Comparison of ENCODE assay signal across 18 cellular contexts in genomic region chr13:95552208-95552538, GRCh38. TPM values are rescaled to one million over a fixed set of nuclear protein-coding genes. Genes with fewer than 3 reads are reported as not detected.
DNase-seq lines count a peak whose midpoint lies in the region; ATAC-seq, FAIRE-seq and TF ChIP-seq lines count a peak whose summit lies in the region.
"Had no signal": no experiment of that assay in that cellular context is flagged by ENCODE, and none has a peak within 500 bp of the region (broad histone marks: within the 10 kb centered on the region; RNA-seq: fewer than 3 reads in every experiment).

No MANE protein-coding gene starts in this region.

- no peak overlapping the region for H4K91ac ChIP-seq in H9 (ENCODE audit: insufficient read length, low read depth, low read length)
- H4K91ac ChIP-seq in H1 (replicated peaks; ENCODE audit: insufficient read length, low read length): peak overlapping the region; percentile 36

- no peak overlapping the region for H4K5ac ChIP-seq in H9 (ENCODE audit: insufficient read length, low read depth, low read length)
- H4K5ac ChIP-seq in H1 (ENCODE audit: insufficient read length, low read depth, low read length): no peak overlapping the region

- 97% methylated on average over 6 of the region's 17 CpGs for whole genome bisulfite sequencing in A549 (ENCODE audit: missing lambda C conversion rate)
- no CpG with 5 or more reads among the region's 17 CpGs for WGBS in H9 (ENCODE audit: extremely low coverage, insufficient read length, low lambda C conversion rate)
- 26% methylated on average over 8 of the region's 17 CpGs; no CpG with 5 or more reads in 1 of the 2 experiments for WGBS in H1 (ENCODE audit: extremely low coverage in 1 of 2, insufficient coverage in 1 of 2, insufficient read length in 1 of 2, insufficient replicate concordance in 2 of 2, low coverage in 1 of 2, low lambda C conversion rate in 2 of 2, missing lambda C conversion rate in 1 of 2), 2 experiments

- H3K27me3 Mint-ChIP-seq in H9 (ENCODE audit: low read depth): peaks cover 28% of the 10 kb centered on the region

- H3K27me3 ChIP-seq in H9 (ENCODE audit: insufficient read depth, low read length) (no peaks in the 10 kb centered on the region), H1 (replicated peaks in 1 of 4; ENCODE audit: control insufficient read depth in 3 of 4, extremely low read depth in 1 of 4, insufficient read depth in 3 of 4, low read length in 3 of 4) (peaks cover 0 to 3% (median 1%) of the 10 kb centered on the region in 4 experiments; a peak in 5 of 7 replicates), neural cell (ENCODE audit: insufficient read depth, low read depth, low read length) (peaks cover 29% of the 10 kb centered on the region)

- H3K23ac ChIP-seq in H9 (ENCODE audit: insufficient read length, low read depth, low read length) (no peak overlapping the region), H1 (ENCODE audit: insufficient read length) (no peak overlapping the region)

- ATAC-seq in A549 (0 out of 6 replicates have a peak, but pooled peaks of 1 of the 2 experiments have one; percentile 43), HG03097 (IDR thresholded peaks at IDR 0.05; ENCODE audit: low FRiP score, unreplicated experiment) (no peak)
- ATAC-seq: sciatic nerve had no signal

- H4K20me1 ChIP-seq in H9 (ENCODE audit: control insufficient read depth, insufficient read depth, insufficient read length) (no peaks in the 10 kb centered on the region), H1 (replicated peaks in 1 of 2; ENCODE audit: control insufficient read depth in 1 of 2, insufficient read depth in 2 of 2, low read length in 2 of 2) (no peaks in the 10 kb centered on the region), neural cell (ENCODE audit: insufficient read depth) (no peaks in the 10 kb centered on the region)

- H3K9me3 Mint-ChIP-seq in H9: no peaks in the 10 kb centered on the region

- POLR2A ChIA-PET in A549 (lab: Yijun Ruan, JAX): no interaction called here
- POLR2A ChIA-PET in H1 (lab: Charles Lee; ENCODE audit: partially characterized antibody): no interaction called here

- H3K9me2 ChIP-seq in neural cell (ENCODE audit: insufficient read depth, low read length): no peaks in the 10 kb centered on the region

- no peak for FAIRE-seq in A549 (lab: Jason Lieb, UNC)
- FAIRE-seq in H1 (lab: Jason Lieb, UNC): no peak
- no peak for FAIRE-seq in GM12891 (lab: Jason Lieb, UNC)
- FAIRE-seq: D721Med, keratinocyte had no signal

- no peak overlapping the region for H3K27ac Mint-ChIP-seq in H9

- H2AFZ ChIP-seq in H9 (ENCODE audit: low read length) (no peak overlapping the region), H1 (ENCODE audit: low read length) (peak overlapping the region; percentile 100), neural cell (ENCODE audit: low read depth, low read length) (no peak overlapping the region)

- TF ChIP-seq RAD21 in A549 (conservative IDR thresholded peaks at IDR 0.05 in 1 of 2, IDR thresholded peaks at IDR 0.05 in 1 of 2): no peak
- no peak for TF ChIP-seq RAD21 in H1 (IDR thresholded peaks at IDR 0.05 in 1 of 2, conservative IDR thresholded peaks at IDR 0.05 in 1 of 2; ENCODE audit: low read depth in 2 of 2, low read length in 2 of 2)
- no peak for TF ChIP-seq RAD21 in neural cell (conservative IDR thresholded peaks at IDR 0.05)

- H2BK20ac ChIP-seq in H9 (ENCODE audit: low read depth, low read length, poor library complexity, severe bottlenecking) (no peak overlapping the region), H1 (ENCODE audit: low read length) (peak overlapping the region; percentile 14; the same call in 1 of the 2 replicates)

- peaks cover 0 to 6% (median 0%) of the 10 kb centered on the region in 3 experiments; a peak in 2 of 7 replicates for H3K36me3 Mint-ChIP-seq in H9 (ENCODE audit: insufficient read depth in 1 of 3, low read depth in 3 of 3)

- no peak for TF ChIP-seq EP300 in A549 (IDR thresholded peaks at IDR 0.05)
- no peak for TF ChIP-seq EP300 in H1 (IDR thresholded peaks at IDR 0.05; ENCODE audit: borderline replicate concordance in 1 of 2, low read depth in 2 of 2, low read length in 2 of 2)
- no peak for TF ChIP-seq EP300 in neural cell (conservative IDR thresholded peaks at IDR 0.05; ENCODE audit: poor library complexity, severe bottlenecking)

- H3K9ac ChIP-seq in H9 (ENCODE audit: extremely low read depth, insufficient read length, low read length) (no peak overlapping the region), H1 (replicated peaks in 1 of 4; ENCODE audit: extremely low read depth in 1 of 4, low read depth in 3 of 4, low read length in 3 of 4) (0 out of 7 replicates have a peak overlapping the region, but pooled peaks of 1 of the 4 experiments have one; percentile 13), neural cell (ENCODE audit: low read length) (no peak overlapping the region)

- H2BK5ac ChIP-seq in H9 (ENCODE audit: insufficient read length, low read length) (no peak overlapping the region), H1 (ENCODE audit: low read depth, low read length) (no peak overlapping the region)

- H4K8ac ChIP-seq in H9 (replicated peaks; ENCODE audit: insufficient read length, low read depth, low read length): no peak overlapping the region
- H4K8ac ChIP-seq in H1 (ENCODE audit: extremely low read depth, insufficient read depth, low read length): peak overlapping the region; percentile 0; the same call in 1 of the 2 replicates

- no peak overlapping the region for H3K4ac ChIP-seq in H9 (ENCODE audit: low read depth, low read length)
- H3K4ac ChIP-seq in H1 (replicated peaks; ENCODE audit: insufficient read length, low read depth, low read length): no peak overlapping the region

- no peak overlapping the region for H3T11ph ChIP-seq in H9 (ENCODE audit: low read length)

- no peak overlapping the region for H3K56ac ChIP-seq in H9 (ENCODE audit: insufficient read length, low read depth, low read length)
- H3K56ac ChIP-seq in H1 (replicated peaks; ENCODE audit: insufficient read length, low read depth, low read length): no peak overlapping the region

- H3K79me2 ChIP-seq in H9 (ENCODE audit: insufficient read depth, low read length): no peaks in the 10 kb centered on the region
- peaks cover 0 to 7% of the 10 kb centered on the region in 2 experiments; a peak in 1 of 4 replicates for H3K79me2 ChIP-seq in H1 (ENCODE audit: control insufficient read depth in 1 of 2, insufficient read depth in 2 of 2, low read length in 2 of 2)
- no peaks in the 10 kb centered on the region for H3K79me2 ChIP-seq in neural cell (replicated peaks; ENCODE audit: insufficient read depth, low read length)

- H3K4me3 ChIP-seq in A549 (no peak overlapping the region; the same call in 2 of the 3 replicates), H1 (ENCODE audit: extremely low read depth in 1 of 4, insufficient read depth in 2 of 4, low read depth in 3 of 4, low read length in 4 of 4) (peak overlapping the region in 2 of 4 experiments; percentile 61 to 96; a peak in 4 of 8 replicates), neural cell (ENCODE audit: low read length) (peak overlapping the region; percentile 51)
- H3K4me3 ChIP-seq: HAP-1, SK-N-MC had no signal

- H2BK15ac ChIP-seq in H9 (ENCODE audit: low read depth, low read length) (no peak overlapping the region), H1 (ENCODE audit: low read length) (no peak overlapping the region; the same call in 1 of the 2 replicates)

- H3K27ac ChIP-seq in A549 (no peak overlapping the region), H9 (ENCODE audit: insufficient read length, low read depth, low read length) (no peak overlapping the region), H1 (ENCODE audit: low read depth, low read length) (no peak overlapping the region), neural cell (ENCODE audit: low read length) (no peak overlapping the region)
- H3K27ac ChIP-seq: SK-N-MC had no signal

- no peaks in the 10 kb centered on the region for H3K9me3 ChIP-seq in A549
- no peaks in the 10 kb centered on the region for H3K9me3 ChIP-seq in H9 (ENCODE audit: control insufficient read depth, low read depth, low read length)
- no peaks in the 10 kb centered on the region for H3K9me3 ChIP-seq in H1 (ENCODE audit: insufficient read depth in 2 of 2, low read depth in 1 of 2, low read length in 1 of 2)
- H3K9me3 ChIP-seq in neural cell (ENCODE audit: low read length): no peaks in the 10 kb centered on the region
- H3K9me3 ChIP-seq: HAP-1 had no signal

- H3K4me3 Mint-ChIP-seq in H9: peak overlapping the region; percentile 76 to 78

- peaks cover 18% of the 10 kb centered on the region for H3K23me2 ChIP-seq in H9 (ENCODE audit: insufficient read length, low read depth, low read length, poor library complexity, severe bottlenecking)
- H3K23me2 ChIP-seq in H1 (ENCODE audit: low read depth, low read length): peaks cover 10% of the 10 kb centered on the region

- no peak for DNase-seq in A549 (ENCODE audit: low read depth in 1 of 2, low spot score in 1 of 2)
- DNase-seq in H9: no peak
- no peak for DNase-seq in H1 (ENCODE audit: low read depth in 1 of 2, low spot score in 2 of 2)
- DNase-seq in activated CD4-positive, alpha-beta T cell treated with anti-CD3 and anti-CD28 coated beads for 48 hours: no peak
- DNase-seq in GM12891 (ENCODE audit: insufficient read length, low spot score): no peak
- no peak for DNase-seq in ecto neural progenitor cell (ENCODE audit: low spot score)
- DNase-seq: activated CD4-positive, alpha-beta T cell treated with anti-CD3 and anti-CD28 coated beads, Interleukin-2, amount 50 U/mL, for 48 hours; effector memory CD4-positive, alpha-beta T cell; foreskin melanocyte; NCI-H1436; stimulated activated CD4-positive, alpha-beta T cell treated with anti-CD3 and anti-CD28 coated beads, Interleukin-4, amount 100 ng/mL, for 24 hours had no signal

- H3K14ac ChIP-seq in H9 (ENCODE audit: insufficient read depth, low read length) (no peak overlapping the region), H1 (ENCODE audit: insufficient read length) (no peak overlapping the region)

- no peak for TF ChIP-seq CTCF in A549 (IDR thresholded peaks at IDR 0.05)
- TF ChIP-seq CTCF in H9 (conservative IDR thresholded peaks at IDR 0.05): no peak
- no peak for TF ChIP-seq CTCF in H1 (IDR thresholded peaks at IDR 0.05; ENCODE audit: control extremely low read depth in 1 of 3, insufficient read depth in 1 of 3, low read depth in 1 of 3, low read length in 3 of 3)
- TF ChIP-seq CTCF in neural cell (IDR thresholded peaks at IDR 0.05; ENCODE audit: poor library complexity, severe bottlenecking): no peak

- no peak overlapping the region for H2BK12ac ChIP-seq in H9 (ENCODE audit: insufficient read length, low read depth, low read length)
- no peak overlapping the region for H2BK12ac ChIP-seq in H1 (ENCODE audit: low read depth, low read length)

- TF ChIP-seq POLR2A in A549 (IDR thresholded peaks at IDR 0.05; ENCODE audit: low read length) (no peak), H1 (IDR thresholded peaks at IDR 0.05; ENCODE audit: control extremely low read depth in 1 of 2, low read depth in 2 of 2, low read length in 2 of 2) (no peak), GM12891 (IDR thresholded peaks at IDR 0.05; ENCODE audit: low read depth, low read length) (no peak)

- no peaks in the 10 kb centered on the region for H3K79me1 ChIP-seq in H9 (ENCODE audit: insufficient read depth, low read depth, low read length, poor library complexity, severe bottlenecking)
- no peaks in the 10 kb centered on the region; the same call in 1 of the 2 replicates for H3K79me1 ChIP-seq in H1 (ENCODE audit: low read depth, low read length)

- peak overlapping the region; percentile 53 for H3K4me2 ChIP-seq in A549
- peak overlapping the region; percentile 91 for H3K4me2 ChIP-seq in H9 (ENCODE audit: insufficient read depth, insufficient read length, low read length)
- peak overlapping the region; percentile 56 to 97 for H3K4me2 ChIP-seq in H1 (ENCODE audit: insufficient read depth in 1 of 2, low read depth in 2 of 2, low read length in 2 of 2)
- H3K4me2 ChIP-seq in neural cell (ENCODE audit: low read length): no peak overlapping the region

- peak overlapping the region; percentile 2 for H3K18ac ChIP-seq in H9 (ENCODE audit: insufficient read length, low read depth, low read length)
- H3K18ac ChIP-seq in H1 (ENCODE audit: extremely low read depth, low read length): peak overlapping the region; percentile 63

- H3K4me1 Mint-ChIP-seq in H9: peaks cover 36 to 46% of the 10 kb centered on the region in 2 experiments

- no peak overlapping the region for H2BK120ac ChIP-seq in H9 (ENCODE audit: low read depth, low read length, poor library complexity, severe bottlenecking)
- peak overlapping the region; percentile 84 for H2BK120ac ChIP-seq in H1 (replicated peaks; ENCODE audit: low read depth, low read length)

- no peaks in the 10 kb centered on the region for H3K36me3 ChIP-seq in H1 (ENCODE audit: control insufficient read depth in 2 of 4, insufficient read depth in 4 of 4, low read length in 3 of 4)
- no peaks in the 10 kb centered on the region for H3K36me3 ChIP-seq in neural cell (ENCODE audit: insufficient read depth, low read length)
- H3K36me3 ChIP-seq: HAP-1 had no signal

- H3F3A ChIP-seq in neural cell (ENCODE audit: insufficient read depth, low read length, poor library complexity, severe bottlenecking): no peaks in the 10 kb centered on the region

- H3K4me1 ChIP-seq in A549 (peaks cover 3% of the 10 kb centered on the region; the same call in 1 of the 3 replicates), H9 (ENCODE audit: insufficient read depth, low read length) (peaks cover 7% of the 10 kb centered on the region; the same call in 1 of the 2 replicates), H1 (replicated peaks in 1 of 4; ENCODE audit: control insufficient read depth in 3 of 4, insufficient read depth in 4 of 4, low read length in 3 of 4) (peaks cover 2 to 14% (median 3%) of the 10 kb centered on the region in 4 experiments; a peak in 5 of 7 replicates)

- CTCF ChIA-PET in A549 (lab: Yijun Ruan, JAX): interaction anchor here (1.1 kb wide), 1 partner anchor 69 kb away, joined by 3 read pairs; no protein-coding TSS in a partner anchor
- CTCF ChIA-PET in H1 (lab: Charles Lee; ENCODE audit: partially characterized antibody): interaction anchor here (0.6 to 1.9 kb wide), 8 partner anchors 10 to 255 kb away, joined by 3 to 11 read pairs (median 4); no protein-coding TSS in a partner anchor

- H2AK5ac ChIP-seq in H9 (ENCODE audit: insufficient read length, low read length): no peak overlapping the region
- no peak overlapping the region for H2AK5ac ChIP-seq in H1 (ENCODE audit: low read depth, low read length)

RNA-seq across cellular contexts. Expression of gene CLDN10, which starts 0.3 kb away (rescaled TPM):
- polyA plus RNA-seq in A549 (2011; rRNA removed) (0.95 and 0.96 TPM in 2 replicates), A549 (2017; fragmentation: RNase III; extraction: RNeasy Plus Mini Kit Qiagen cat#74134 plus additional on column Dnase treatment) (0.12 to 0.18 TPM in 2 of 3 replicates, not detected in the other), H1 (2011; rRNA removed) (30.2 and 43.6 TPM in 2 replicates), neural cell (not detected in 2 replicates)
- polyA plus RNA-seq in A549 (2012; cell fraction: cytosol; rRNA removed): 0.17 and 0.23 TPM in 2 replicates
- 0.06 TPM in 1 of 2 replicates, not detected in the other for polyA plus RNA-seq in A549 (2012; cell fraction: nucleus; rRNA removed)
- 0.39 TPM in 1 of 2 replicates, not detected in the other for polyA minus RNA-seq in A549 (2011; rRNA and poly(A)+ RNA removed)
- total RNA-seq in H9 (2021): 20.7 and 20.9 TPM in 2 replicates
- 36.0 and 41.2 TPM in 2 replicates for total RNA-seq in H1 (2021; fragmentation: NEBNext Ultra II Directional; extraction: Animal tissue kit (Norgen Biotek cat#: 25700))
- 34.6 TPM for polyA plus RNA-seq in H1 (2011; cell fraction: cytosol; rRNA removed)
- 25.1 TPM for polyA plus RNA-seq in H1 (2011; cell fraction: nucleus; rRNA removed)
- 31.9 to 38.8 TPM (median 35.7 TPM) in 4 replicates for polyA plus RNA-seq in H1 (2012, experiment 1 of 2)
- polyA plus RNA-seq in H1 (2012, experiment 2 of 2): 29.7 TPM
- 78.0 TPM for polyA plus RNA-seq in H1 (2013, experiment 1 of 2)
- 105 TPM for polyA plus RNA-seq in H1 (2013, experiment 2 of 2)
- 33.6 and 42.1 TPM in 2 replicates for polyA minus RNA-seq in H1 (2011; rRNA and poly(A)+ RNA removed)
- polyA minus RNA-seq in H1 (2011; cell fraction: cytosol; rRNA and poly(A)+ RNA removed): 17.0 TPM
- 31.4 TPM for polyA minus RNA-seq in H1 (2011; cell fraction: nucleus; rRNA and poly(A)+ RNA removed)
- not detected in 2 replicates for polyA minus RNA-seq in neural cell
- polyA plus RNA-seq in GM12891 (2012; ENCODE audit: low read depth, missing spikeins): not detected
- total RNA-seq: sciatic nerve had no signal
- polyA plus RNA-seq: keratinocyte had no signal

Comparison
In these comparisons a context has a peak if more than half of its experiments do, and no peak if none do; other contexts are left out.
1. RNA of gene CLDN10, which starts 0.3 kb away (polyA plus RNA-seq): 25.1 to 105 TPM in H1; 0.06 to 0.96 TPM in A549 and not detected in neural cell; every median in the first group is over 10 times any median in the second.
2. Of the 18 proteins assayed by ChIP-seq in both H1 and A549: peak only in H1: E2F6 and MAX; only in A549: none; in both: none; in neither: 16.